8 cellular contexts compared by ENCODE assay signal in the genomic region with DNA sequence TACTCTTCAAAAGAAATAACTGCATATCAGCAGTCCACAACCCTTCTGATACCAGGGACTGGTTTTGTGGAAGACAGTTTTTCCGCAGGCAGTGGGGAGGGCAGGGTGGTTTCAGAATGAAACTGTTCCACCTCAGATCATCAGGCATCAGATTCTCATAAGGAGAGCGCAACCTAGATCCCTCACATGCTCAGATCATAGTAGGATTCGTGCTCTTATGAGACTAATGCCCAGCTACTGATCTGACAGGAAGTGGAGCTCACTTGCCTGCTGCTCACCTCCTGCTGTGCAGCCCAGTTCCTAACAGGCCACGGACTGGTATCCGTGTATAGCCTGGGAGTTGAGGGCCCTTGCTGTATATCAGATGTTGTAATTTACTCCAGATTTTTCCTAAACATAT. TPM values are rescaled to one million over a fixed set of nuclear protein-coding genes. Genes with fewer than 3 reads are reported as not detected.
DNase-seq lines count a peak whose midpoint lies in the region; ATAC-seq and TF ChIP-seq lines count a peak whose summit lies in the region.

No MANE protein-coding gene starts in this region.

- H3K36me3 Mint-ChIP-seq in CD8-positive, alpha-beta T cell: peaks cover 32% of the 10 kb centered on the region
- H3K36me3 Mint-ChIP-seq in activated T-helper 17 cell treated with anti-CD3 and anti-CD28 coated beads, Interleukin-2, amount 50 U/mL, for 72 hours (ENCODE audit: low read depth): peaks cover 48% of the 10 kb centered on the region

- peaks cover 54% of the 10 kb centered on the region for H3K4me1 Mint-ChIP-seq in CD8-positive, alpha-beta T cell (ENCODE audit: low read depth)
- peaks cover 13% of the 10 kb centered on the region for H3K4me1 Mint-ChIP-seq in activated T-helper 17 cell treated with anti-CD3 and anti-CD28 coated beads, Interleukin-2, amount 50 U/mL, for 72 hours

- no peak for TF ChIP-seq EP300 in upper lobe of left lung (IDR thresholded peaks at IDR 0.05)

- H3K27me3 Mint-ChIP-seq in CD8-positive, alpha-beta T cell (ENCODE audit: low read depth): no peaks in the 10 kb centered on the region
- H3K27me3 Mint-ChIP-seq in activated T-helper 17 cell treated with anti-CD3 and anti-CD28 coated beads, Interleukin-2, amount 50 U/mL, for 72 hours: no peaks in the 10 kb centered on the region

- CTCF ChIA-PET in CD8-positive, alpha-beta T cell (lab: Charles Lee): no interaction called here

- H3K4me1 ChIP-seq in CD8-positive, alpha-beta T cell (ENCODE audit: insufficient read depth, low read length): peaks cover 15% of the 10 kb centered on the region
- H3K4me1 ChIP-seq in adrenal gland (replicated peaks in 1 of 2) (peaks cover 9 to 15% of the 10 kb centered on the region in 2 donors), upper lobe of left lung (peaks cover 0 to 14% (median 11%) of the 10 kb centered on the region in 4 donors)

- TF ChIP-seq POLR2A in adrenal gland (IDR thresholded peaks at IDR 0.05) (no peak), upper lobe of left lung (IDR thresholded peaks at IDR 0.05) (no peak)

- no peak for TF ChIP-seq CTCF in CD8-positive, alpha-beta T cell (IDR thresholded peaks at IDR 0.05)
- TF ChIP-seq CTCF in adrenal gland (IDR thresholded peaks at IDR 0.05) (no peak), upper lobe of left lung (IDR thresholded peaks at IDR 0.05) (no peak)

- H3K36me3 ChIP-seq in CD8-positive, alpha-beta T cell (ENCODE audit: insufficient read depth, low read length): no peaks in the 10 kb centered on the region
- no peaks in the 10 kb centered on the region for H3K36me3 ChIP-seq in adrenal gland (replicated peaks in 1 of 2)
- peaks cover 0 to 3% (median 0%) of the 10 kb centered on the region in 4 donors for H3K36me3 ChIP-seq in upper lobe of left lung

- peak overlapping the region; percentile 26 for H3K4me3 Mint-ChIP-seq in CD8-positive, alpha-beta T cell
- H3K4me3 Mint-ChIP-seq in activated T-helper 17 cell treated with anti-CD3 and anti-CD28 coated beads, Interleukin-2, amount 50 U/mL, for 72 hours: no peak overlapping the region

- H3K27ac Mint-ChIP-seq in CD8-positive, alpha-beta T cell: peak overlapping the region; percentile 76
- H3K27ac Mint-ChIP-seq in activated T-helper 17 cell treated with anti-CD3 and anti-CD28 coated beads, Interleukin-2, amount 50 U/mL, for 72 hours: no peak overlapping the region

- no peak for DNase-seq in CD8-positive, alpha-beta T cell
- DNase-seq in adrenal gland (no peak), OCI-M1 (lab: John Stamatoyannopoulos, UW) (no peak), HCEC 1CT (no peak), upper lobe of left lung (no peak)

- intact Hi-C loops in CD8-positive, alpha-beta T cell (cut with DNase I, micrococcal nuclease): loop anchor here in 1 of 2 experiments (1.0 to 2.0 kb wide), 2 partner anchors 12 to 16 kb away; a partner anchor contains a TSS
- intact Hi-C loops in adrenal gland (cut with DNase I): no loop called here

- H3K9me3 ChIP-seq in CD8-positive, alpha-beta T cell (ENCODE audit: low read length): no peaks in the 10 kb centered on the region
- no peaks in the 10 kb centered on the region for H3K9me3 ChIP-seq in adrenal gland (replicated peaks in 1 of 3)
- H3K9me3 ChIP-seq in upper lobe of left lung: no peaks in the 10 kb centered on the region

- no peak overlapping the region for H3K4me3 ChIP-seq in CD8-positive, alpha-beta T cell (ENCODE audit: low read depth, low read length)
- H3K4me3 ChIP-seq in adrenal gland (no peak overlapping the region), upper lobe of left lung (no peak overlapping the region)

- H3K27me3 ChIP-seq in CD8-positive, alpha-beta T cell (ENCODE audit: insufficient read depth, low read length): no peaks in the 10 kb centered on the region
- H3K27me3 ChIP-seq in adrenal gland (no peaks in the 10 kb centered on the region), upper lobe of left lung (no peaks in the 10 kb centered on the region)

- peak; percentile 42 for ATAC-seq in CD8-positive, alpha-beta T cell
- ATAC-seq in GM19324 (IDR thresholded peaks at IDR 0.05; ENCODE audit: low FRiP score, unreplicated experiment): peak; percentile 37
- ATAC-seq in HG03378 (IDR thresholded peaks at IDR 0.05; ENCODE audit: unreplicated experiment): peak; percentile 42
- peak; percentile 94 for ATAC-seq in activated T-helper 17 cell treated with anti-CD3 and anti-CD28 coated beads, Interleukin-2, amount 50 U/mL, for 72 hours (replicated peaks)
- no peak for ATAC-seq in upper lobe of left lung (ENCODE audit: low FRiP score in 2 of 2)

- POLR2A ChIA-PET in CD8-positive, alpha-beta T cell (lab: Charles Lee): interaction anchor here (0.6 to 1.1 kb wide), 2 partner anchors 12 to 225 kb away, joined by 3 to 5 read pairs; a partner anchor contains a TSS

- H3K27ac ChIP-seq in CD8-positive, alpha-beta T cell (ENCODE audit: low read depth, low read length): no peak overlapping the region
- no peak overlapping the region for H3K27ac ChIP-seq in adrenal gland
- no peak overlapping the region for H3K27ac ChIP-seq in upper lobe of left lung

- H3K9me3 Mint-ChIP-seq in CD8-positive, alpha-beta T cell: no peaks in the 10 kb centered on the region
- H3K9me3 Mint-ChIP-seq in activated T-helper 17 cell treated with anti-CD3 and anti-CD28 coated beads, Interleukin-2, amount 50 U/mL, for 72 hours: no peaks in the 10 kb centered on the region

- WGBS in adrenal gland, 4 donors: 66 to 75% (median 69%) methylated on average over 5 of the region's 5 CpGs
- WGBS in upper lobe of left lung, 2 donors: 60 to 69% methylated on average over 5 of the region's 5 CpGs

RNA-seq across cellular contexts. Expression of a gene that starts 11.5 kb away (rescaled TPM):
- 10 to 100 TPM; 51.6 to 52.8 TPM for total RNA-seq in CD8-positive, alpha-beta T cell
- 10 to 100 TPM; 65.9 to 76.3 TPM for total RNA-seq in activated T-helper 17 cell treated with anti-CD3 and anti-CD28 coated beads, Interleukin-2, amount 50 U/mL, for 72 hours
- total RNA-seq in adrenal gland (10 to 100 TPM; 60.7 to 85.0 (median 76.0) TPM), upper lobe of left lung (100 to 1,000 TPM in 2 of 6 donors, 10 to 100 TPM in 4; 49.5 to 131 (median 72.0) TPM)
- 10 to 100 TPM in 2 of 3 donors, 1 to 10 TPM in 1; 3.8 to 19.0 (median 10.6) TPM for polyA plus RNA-seq in adrenal gland

RNA-seq across cellular contexts. Expression of a gene that starts 11.8 kb away (rescaled TPM):
- 10 to 100 TPM; 11.7 to 13.1 TPM for total RNA-seq in CD8-positive, alpha-beta T cell
- total RNA-seq in activated T-helper 17 cell treated with anti-CD3 and anti-CD28 coated beads, Interleukin-2, amount 50 U/mL, for 72 hours: 10 to 100 TPM; 45.2 to 75.4 TPM
- total RNA-seq in adrenal gland (10 to 100 TPM; 11.4 to 43.3 (median 24.8) TPM), upper lobe of left lung (10 to 100 TPM; 24.9 to 49.8 (median 36.4) TPM)
- polyA plus RNA-seq in adrenal gland: 10 to 100 TPM in 2 of 3 donors, 1 to 10 TPM in 1; 9.3 to 71.9 (median 12.2) TPM

RNA-seq across cellular contexts. Expression of a gene that starts 34.3 kb away (rescaled TPM):
- 1 to 10 TPM; 3.4 to 4.2 TPM for total RNA-seq in CD8-positive, alpha-beta T cell
- total RNA-seq in activated T-helper 17 cell treated with anti-CD3 and anti-CD28 coated beads, Interleukin-2, amount 50 U/mL, for 72 hours: 10 to 100 TPM; 15.1 to 32.2 TPM
- total RNA-seq in adrenal gland (10 to 100 TPM in 6 of 8 donors, 1 to 10 TPM in 2; 3.0 to 40.5 (median 20.8) TPM), upper lobe of left lung (10 to 100 TPM in 2 of 6 donors, 1 to 10 TPM in 4; 1.4 to 18.6 (median 6.6) TPM)
- 10 to 100 TPM in 2 of 3 donors, 1 to 10 TPM in 1; 10.0 to 59.8 (median 25.1) TPM for polyA plus RNA-seq in adrenal gland

RNA-seq across cellular contexts. Expression of a gene that starts 50.9 kb away (rescaled TPM):
- 10 to 100 TPM; 73.9 to 78.8 TPM for total RNA-seq in CD8-positive, alpha-beta T cell
- 10 to 100 TPM; 62.7 to 66.0 TPM for total RNA-seq in activated T-helper 17 cell treated with anti-CD3 and anti-CD28 coated beads, Interleukin-2, amount 50 U/mL, for 72 hours
- total RNA-seq in adrenal gland (10 to 100 TPM; 18.0 to 64.0 (median 47.3) TPM), upper lobe of left lung (10 to 100 TPM; 35.1 to 77.5 (median 47.5) TPM)
- 10 to 100 TPM in 2 of 3 donors, 1 to 10 TPM in 1; 5.9 to 43.3 (median 10.7) TPM for polyA plus RNA-seq in adrenal gland

Comparison
In these comparisons a context has a peak if more than half of its experiments do, and no peak if none do; other contexts are left out.
1. ATAC-seq: peak in CD8-positive, alpha-beta T cell (single experiment), GM19324 (single experiment), HG03378 (single experiment) and activated T-helper 17 cell treated with anti-CD3 and anti-CD28 coated beads, Interleukin-2, amount 50 U/mL, for 72 hours (single experiment); none in upper lobe of left lung (0 of 2).